8 cellular contexts compared by ENCODE assay signal in the genomic region with DNA sequence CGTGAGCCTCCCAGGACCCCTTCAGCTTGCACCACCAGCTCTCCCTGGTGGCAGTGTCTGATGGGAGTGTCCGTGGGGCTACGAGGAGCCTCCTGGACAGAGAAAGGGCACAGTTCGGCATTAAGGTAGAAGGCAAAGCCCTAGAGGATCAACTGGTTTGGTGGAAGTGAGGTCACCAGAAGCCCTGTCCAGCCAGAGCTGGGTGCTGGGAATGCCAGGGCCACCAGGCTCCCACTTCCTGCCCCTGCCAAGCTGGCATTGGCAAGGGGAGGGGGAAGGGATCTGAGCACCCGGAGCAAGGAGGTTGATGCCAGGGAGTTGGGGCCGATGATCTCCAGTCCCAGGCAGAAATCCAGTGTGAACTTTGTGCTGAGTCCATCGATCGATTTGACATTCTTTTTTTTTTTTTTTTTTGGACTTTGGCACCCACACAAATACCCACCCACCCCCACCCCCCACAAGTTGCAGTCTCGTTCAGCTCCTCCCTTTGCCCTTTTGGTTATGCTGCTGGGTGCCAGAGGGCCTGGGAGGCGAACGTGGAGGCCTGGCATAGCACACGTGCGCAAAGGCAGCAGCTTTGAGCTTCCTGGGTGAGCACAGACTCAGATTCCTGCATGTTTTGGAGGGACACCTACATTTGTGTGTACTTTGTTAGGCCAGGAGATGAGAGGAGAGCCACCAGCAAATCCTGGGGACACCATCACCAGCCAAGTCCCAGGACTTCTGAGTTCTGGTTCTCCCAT. TPM values are rescaled to one million over a fixed set of nuclear protein-coding genes. Genes with fewer than 3 reads are reported as not detected.
DNase-seq lines count a peak whose midpoint lies in the region; ATAC-seq, FAIRE-seq and TF ChIP-seq lines count a peak whose summit lies in the region.

No MANE protein-coding gene starts in this region.

- peak; percentile 71 for DNase-seq in G401 (ENCODE audit: low spot score)
- DNase-seq in RWPE2 (ENCODE audit: low spot score): no peak
- DNase-seq in fibroblast of lung (ENCODE audit: low read depth in 2 of 2): no peak
- DNase-seq in prostate gland (ENCODE audit: low spot score): no peak
- no peak for DNase-seq in GF-D8 (lab: John Stamatoyannopoulos, UW)
- DNase-seq in pons (ENCODE audit: low spot score): no peak
- no peak for DNase-seq in RCC 7860 (ENCODE audit: low spot score)
- DNase-seq in SHP77 (lab: John Stamatoyannopoulos, UW): no peak

- H3K27me3 ChIP-seq in RWPE2 (ENCODE audit: insufficient read depth, poor library complexity, severe bottlenecking) (no peaks in the 10 kb centered on the region), fibroblast of lung (ENCODE audit: control insufficient read depth, insufficient read depth, low read length) (no peaks in the 10 kb centered on the region), prostate gland (replicated peaks; ENCODE audit: insufficient read depth) (no peaks in the 10 kb centered on the region)

- H3K79me2 ChIP-seq in fibroblast of lung (ENCODE audit: control insufficient read depth, insufficient read depth, low read length): peaks cover 3% of the 10 kb centered on the region

- H4K20me1 ChIP-seq in fibroblast of lung (ENCODE audit: control insufficient read depth, extremely low read depth, insufficient read depth, low read length): no peaks in the 10 kb centered on the region

- FAIRE-seq in RCC 7860 (lab: Jason Lieb, UNC): no peak

- ATAC-seq in RWPE2 (ENCODE audit: low read depth): no peak

- H3K36me3 ChIP-seq in RWPE2 (ENCODE audit: low read depth): peaks cover 10% of the 10 kb centered on the region
- no peaks in the 10 kb centered on the region for H3K36me3 ChIP-seq in fibroblast of lung (ENCODE audit: control insufficient read depth, insufficient read depth, low read length)
- no peaks in the 10 kb centered on the region for H3K36me3 ChIP-seq in prostate gland

- H3K4me2 ChIP-seq in fibroblast of lung (ENCODE audit: extremely low read depth, insufficient read depth, low read length): peak overlapping the region; percentile 84

- 46% methylated on average over 13 of the region's 13 CpGs for WGBS in prostate gland

- H3K4me3 ChIP-seq in RWPE2 (ENCODE audit: severe bottlenecking) (peak overlapping the region; percentile 63), fibroblast of lung (replicated peaks in 1 of 4; ENCODE audit: control extremely low read depth in 1 of 4, insufficient read depth in 1 of 4, low read depth in 3 of 4, low read length in 4 of 4) (peak overlapping the region in 3 of 4 experiments; percentile 57 to 92 (median 79)), prostate gland (peak overlapping the region; percentile 93 to 99)

- H3K27ac ChIP-seq in RWPE2 (ENCODE audit: poor library complexity, severe bottlenecking): peak overlapping the region; percentile 13
- no peak overlapping the region for H3K27ac ChIP-seq in fibroblast of lung (ENCODE audit: insufficient read depth, low read length)
- H3K27ac ChIP-seq in prostate gland: peak overlapping the region; percentile 82 to 83

- H2AFZ ChIP-seq in fibroblast of lung (ENCODE audit: low read length): no peak overlapping the region

- TF ChIP-seq CTCF in RWPE2 (IDR thresholded peaks at IDR 0.05; ENCODE audit: poor library complexity, severe bottlenecking): no peak
- TF ChIP-seq CTCF in fibroblast of lung (conservative IDR thresholded peaks at IDR 0.05 in 1 of 2, IDR thresholded peaks at IDR 0.05 in 1 of 2; ENCODE audit: low read depth in 1 of 2, low read length in 2 of 2): no peak
- TF ChIP-seq CTCF in prostate gland (IDR thresholded peaks at IDR 0.05): no peak

- intact Hi-C loops in prostate gland (cut with DNase I): no loop called here

- in situ Hi-C loops in G401 (cut with HindIII; ENCODE audit: low sequenced_read_pairs): no loop called here

- TF ChIP-seq POLR2A in prostate gland (IDR thresholded peaks at IDR 0.05): no peak

- no peak overlapping the region for H3K9ac ChIP-seq in fibroblast of lung (ENCODE audit: insufficient read depth, low read length)

- peaks cover 2% of the 10 kb centered on the region for H3K4me1 ChIP-seq in RWPE2 (ENCODE audit: insufficient read depth, poor library complexity, severe bottlenecking)
- peaks cover 9% of the 10 kb centered on the region for H3K4me1 ChIP-seq in fibroblast of lung (ENCODE audit: control insufficient read depth, extremely low read depth, insufficient read depth, low read length)
- H3K4me1 ChIP-seq in prostate gland (replicated peaks): peaks cover 12% of the 10 kb centered on the region

- no peaks in the 10 kb centered on the region for H3K9me3 ChIP-seq in RWPE2 (ENCODE audit: severe bottlenecking)
- H3K9me3 ChIP-seq in fibroblast of lung (ENCODE audit: control insufficient read depth, insufficient read depth, low read depth, low read length): no peaks in the 10 kb centered on the region
- no peaks in the 10 kb centered on the region for H3K9me3 ChIP-seq in prostate gland

RNA-seq across cellular contexts. Expression of a gene that starts 2.1 kb away (rescaled TPM):
- 82.3 and 90.0 TPM in 2 replicates for total RNA-seq in G401 (2014; rRNA removed; shearing (Covaris generic))
- total RNA-seq in fibroblast of lung (7.2 and 10.2 TPM in 2 replicates), prostate gland (100 to 1,000 TPM in 1 of 2 donors, 10 to 100 TPM in 1; 84.1 to 133 TPM)
- polyA plus RNA-seq in fibroblast of lung: 13.9 and 29.7 TPM in 2 replicates
- 13.5 and 26.5 TPM in 2 replicates for polyA plus RNA-seq in fibroblast of lung (2012)
- polyA minus RNA-seq in fibroblast of lung (ENCODE audit: low replicate concordance): 23.9 and 51.9 TPM in 2 replicates

RNA-seq across cellular contexts. Expression of a gene that starts 13.4 kb away (rescaled TPM):
- 1.4 and 4.2 TPM in 2 replicates for total RNA-seq in G401 (2014; rRNA removed; shearing (Covaris generic))
- 0.26 and 0.66 TPM in 2 replicates for total RNA-seq in fibroblast of lung
- 0.08 and 0.65 TPM in 2 replicates for polyA plus RNA-seq in fibroblast of lung
- 0.18 and 0.41 TPM in 2 replicates for polyA plus RNA-seq in fibroblast of lung (2012)
- polyA minus RNA-seq in fibroblast of lung (ENCODE audit: low replicate concordance): 0.33 TPM in 1 of 2 replicates, not detected in the other
- 1 to 10 TPM; 1.6 to 2.2 TPM for total RNA-seq in prostate gland

RNA-seq across cellular contexts. Expression of a gene that starts 25.6 kb away (rescaled TPM):
- total RNA-seq in G401 (2014; rRNA removed; shearing (Covaris generic)): 31.0 and 32.7 TPM in 2 replicates
- 29.0 and 39.6 TPM in 2 replicates for total RNA-seq in fibroblast of lung
- polyA plus RNA-seq in fibroblast of lung: 21.2 and 34.7 TPM in 2 replicates
- 33.8 and 47.6 TPM in 2 replicates for polyA plus RNA-seq in fibroblast of lung (2012)
- polyA minus RNA-seq in fibroblast of lung (ENCODE audit: low replicate concordance): 28.4 and 31.8 TPM in 2 replicates
- total RNA-seq in prostate gland: 10 to 100 TPM; 29.6 to 49.3 TPM

RNA-seq across cellular contexts. Expression of a gene that starts 37.8 kb away (rescaled TPM):
- total RNA-seq in G401 (2014; rRNA removed; shearing (Covaris generic)): not detected in 2 replicates
- not detected in 2 replicates for total RNA-seq in fibroblast of lung
- polyA plus RNA-seq in fibroblast of lung: not detected in 2 replicates
- not detected in 2 replicates for polyA plus RNA-seq in fibroblast of lung (2012)
- not detected in 2 replicates for polyA minus RNA-seq in fibroblast of lung (ENCODE audit: low replicate concordance)
- 1 to 10 TPM in 1 of 2 donors, under 1 TPM in 1; 0.59 to 1.2 TPM for total RNA-seq in prostate gland
